1 cellular context compared by ENCODE assay signal in the genomic region with DNA sequence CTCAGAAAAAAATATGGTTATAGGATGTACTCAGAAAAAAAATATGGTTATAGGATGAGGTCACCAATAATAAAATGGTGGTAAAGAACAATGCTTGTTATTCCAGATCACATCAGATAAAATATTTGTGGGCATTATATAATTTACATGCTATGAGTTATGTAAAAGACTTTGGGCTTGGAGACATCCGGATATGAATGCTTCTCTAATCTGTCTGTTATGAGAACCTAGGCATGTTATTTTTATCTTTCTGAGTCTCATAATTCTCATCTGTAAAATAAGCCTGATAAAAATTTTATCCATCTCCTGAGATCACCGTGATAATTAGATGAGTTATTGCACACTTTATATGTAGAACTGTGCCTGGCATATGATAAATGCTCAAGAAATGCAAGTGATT.
TF ChIP-seq lines count a peak whose summit lies in the region.

No MANE protein-coding gene starts in this region.

TF ChIP-seq in HepG2, 621 proteins besides CTCF, POLR2A, EP300 and RAD21:
- peak; percentile 63 for TF ChIP-seq ATF7 (IDR thresholded peaks at IDR 0.05)
- no peak for TF ChIP-seq ATF7 (CRISPR knock-in tag; IDR thresholded peaks at IDR 0.05)
- TF ChIP-seq ZNF160 (CRISPR knock-in tag; IDR thresholded peaks at IDR 0.05) = no peak
- no peak for TF ChIP-seq ZSCAN30 (CRISPR knock-in tag; IDR thresholded peaks at IDR 0.05)
- no peak for TF ChIP-seq RARG (CRISPR knock-in tag; IDR thresholded peaks at IDR 0.05; ENCODE audit: low read depth)
